Comparison of ENCODE assay signal across 36 cellular contexts in the genomic region with DNA sequence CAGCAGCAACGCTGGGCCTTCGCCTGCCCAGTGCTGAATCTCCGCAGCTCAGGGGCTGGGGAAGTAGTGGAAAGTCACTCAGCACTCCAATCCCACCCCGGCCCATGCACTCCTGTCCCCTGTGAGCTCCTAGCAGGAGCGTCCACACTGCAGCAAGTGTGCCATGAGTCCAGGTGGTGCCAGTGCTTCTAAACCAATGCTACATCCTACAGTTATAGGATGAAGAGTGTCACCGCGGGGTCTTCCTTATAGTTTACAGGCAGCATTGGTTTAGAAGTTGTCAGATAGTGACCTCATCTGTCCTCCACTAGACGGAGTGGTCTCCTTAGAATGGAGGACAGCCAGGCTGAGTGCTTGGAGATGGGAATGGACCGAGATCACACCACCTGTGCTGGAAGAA.
"Had no signal": no experiment of that assay in that cellular context is flagged by ENCODE, and none has a peak within 500 bp of the region (broad histone marks: within the 10 kb centered on the region; RNA-seq: fewer than 3 reads in every experiment).

No MANE protein-coding gene starts in this region.

- H3K27me3 Mint-ChIP-seq: activated CD4-positive, alpha-beta memory T cell treated with anti-CD3 and anti-CD28 coated beads for 36 hours; activated CD4-positive, alpha-beta T cell treated with anti-CD3 and anti-CD28 coated beads for 36 hours; activated CD4-positive, alpha-beta T cell treated with anti-CD3 and anti-CD28 coated beads, Interleukin-2, amount 10 ng/mL, durations not matched to agents 7 days and 5 days; activated CD8-positive, alpha-beta T cell treated with anti-CD3 and anti-CD28 coated beads for 36 hours; activated naive CD8-positive, alpha-beta T cell treated with anti-CD3 and anti-CD28 coated beads for 36 hours; activated T-helper 17 cell treated with anti-CD3 and anti-CD28 coated beads, Interleukin-2, amount 50 U/mL, for 72 hours; brain; central memory CD8-positive, alpha-beta T cell had no signal

- H3K4me1 ChIP-seq: adrenal gland, ascending aorta had no signal

- ATAC-seq: activated CD4-positive, alpha-beta T cell treated with anti-CD3 and anti-CD28 coated beads for 36 hours; activated CD4-positive, CD25-positive, alpha-beta regulatory T cell treated with anti-CD3 and anti-CD28 coated beads, Interleukin-2, amount 50 U/mL, for 24 hours; activated CD8-positive, alpha-beta T cell treated with anti-CD3 and anti-CD28 coated beads for 36 hours; activated naive CD4-positive, alpha-beta T cell treated with anti-CD3 and anti-CD28 coated beads, Interleukin-2, amount 50 U/mL, for 72 hours; activated T-cell treated with anti-CD3 and anti-CD28 coated beads, Interleukin-2, amount 50 U/mL, for 4 hours; activated T-cell treated with anti-CD3 and anti-CD28 coated beads, Interleukin-2, amount 50 U/mL, for 72 hours; activated T-helper 17 cell treated with anti-CD3 and anti-CD28 coated beads, Interleukin-2, amount 50 U/mL, for 72 hours had no signal

- H3K27me3 ChIP-seq: adrenal gland, ascending aorta had no signal

- DNase-seq: activated CD4-positive, alpha-beta memory T cell treated with anti-CD3 and anti-CD28 coated beads for 36 hours; activated CD4-positive, alpha-beta T cell treated with anti-CD3 and anti-CD28 coated beads for 1 hour; activated CD4-positive, alpha-beta T cell treated with anti-CD3 and anti-CD28 coated beads for 36 hours; activated CD4-positive, alpha-beta T cell treated with anti-CD3 and anti-CD28 coated beads for 48 hours; activated CD4-positive, alpha-beta T cell treated with anti-CD3 and anti-CD28 coated beads, Interleukin-2, amount 10 ng/mL, durations not matched to agents 7 days and 5 days; activated CD4-positive, CD25-positive, alpha-beta regulatory T cell; activated CD8-positive, alpha-beta memory T cell treated with anti-CD3 and anti-CD28 coated beads, Interleukin-2, amount 50 U/mL, for 4 hours; activated CD8-positive, alpha-beta T cell treated with anti-CD3 and anti-CD28 coated beads for 36 hours; activated effector memory CD4-positive, alpha-beta T cell treated with anti-CD3 and anti-CD28 coated beads, Interleukin-2, amount 50 U/mL, for 16 hours; activated gamma-delta T cell treated with Interleukin-2 at 50 U/mL for 16 hours; activated naive CD4-positive, alpha-beta T cell; activated naive CD4-positive, alpha-beta T cell treated with anti-CD3 and anti-CD28 coated beads for 36 hours; activated naive CD4-positive, alpha-beta T cell treated with anti-CD3 and anti-CD28 coated beads, Interleukin-2, amount 50 U/mL, for 16 hours; activated naive CD8-positive, alpha-beta T cell treated with anti-CD3 and anti-CD28 coated beads for 36 hours; activated T-cell treated with anti-CD3 and anti-CD28 coated beads for 4 hours; activated T-cell treated with anti-CD3 and anti-CD28 coated beads, Interleukin-2, amount 50 U/mL, for 1 hour; activated T-cell treated with anti-CD3 and anti-CD28 coated beads, Interleukin-2, amount 50 U/mL, for 4 hours; activated T-cell treated with anti-CD3 and anti-CD28 coated beads, Interleukin-2, amount 50 U/mL, for 72 hours; adrenal gland; amniotic stem cell; caudate nucleus; cerebellar nuclear complex; T-helper 1 cell; T-helper 2 cell; T-helper 9 cell had no signal

- H3K36me3 ChIP-seq: adrenal gland, ascending aorta, cardiac muscle cell had no signal

- H3K36me3 Mint-ChIP-seq: activated CD4-positive, alpha-beta memory T cell treated with anti-CD3 and anti-CD28 coated beads for 36 hours; activated naive CD8-positive, alpha-beta T cell treated with anti-CD3 and anti-CD28 coated beads for 36 hours had no signal

- H3K9me3 ChIP-seq: adrenal gland, ascending aorta had no signal

- H3K4me1 Mint-ChIP-seq: activated CD4-positive, alpha-beta T cell treated with anti-CD3 and anti-CD28 coated beads for 36 hours; activated CD4-positive, alpha-beta T cell treated with anti-CD3 and anti-CD28 coated beads, Interleukin-2, amount 10 ng/mL, durations not matched to agents 7 days and 5 days; activated naive CD8-positive, alpha-beta T cell treated with anti-CD3 and anti-CD28 coated beads for 36 hours; activated T-helper 17 cell treated with anti-CD3 and anti-CD28 coated beads, Interleukin-2, amount 50 U/mL, for 72 hours; brain; central memory CD8-positive, alpha-beta T cell had no signal

- H3K4me3 ChIP-seq: adrenal gland, ascending aorta, cardiac muscle cell had no signal

- H3K27ac Mint-ChIP-seq: activated CD4-positive, alpha-beta memory T cell treated with anti-CD3 and anti-CD28 coated beads for 36 hours; activated CD4-positive, alpha-beta T cell treated with anti-CD3 and anti-CD28 coated beads for 36 hours; activated CD4-positive, alpha-beta T cell treated with anti-CD3 and anti-CD28 coated beads, Interleukin-2, amount 10 ng/mL, durations not matched to agents 7 days and 5 days; activated CD8-positive, alpha-beta T cell treated with anti-CD3 and anti-CD28 coated beads for 36 hours; activated naive CD4-positive, alpha-beta T cell treated with anti-CD3 and anti-CD28 coated beads for 36 hours; activated naive CD4-positive, alpha-beta T cell treated with anti-CD3 and anti-CD28 coated beads, Interleukin-2, amount 50 U/mL, for 72 hours; activated naive CD8-positive, alpha-beta T cell treated with anti-CD3 and anti-CD28 coated beads for 36 hours; activated T-cell treated with anti-CD3 and anti-CD28 coated beads, Interleukin-2, amount 50 U/mL, for 72 hours; activated T-helper 1 cell treated with anti-CD3 and anti-CD28 coated beads, Interleukin-12 subunit alpha, Interleukin-12 subunit beta, Interleukin-2, Interleukin-4 antibody, amounts not matched to agents 30 ng/mL and 10 ng/mL and 1 ng/mL, durations not matched to agents 14 hours and 24 hours and 36 hours; activated T-helper 17 cell treated with anti-CD3 and anti-CD28 coated beads, Interleukin-2, amount 50 U/mL, for 72 hours; brain; T-helper 1 cell treated with Interleukin-12 subunit alpha and Interleukin-12 subunit beta and Interleukin-4 antibody, amounts not matched to agents 30 μg/mL and 1 μg/mL, for 36 hours; T-helper 2 cell treated with Interferon-gamma antibody and Interleukin-4, amounts not matched to agents 5 μg/mL and 100 μg/mL, for 36 hours had no signal

- H3K9me3 Mint-ChIP-seq: activated naive CD4-positive, alpha-beta T cell treated with anti-CD3 and anti-CD28 coated beads for 36 hours had no signal

- H3K27ac ChIP-seq: adrenal gland, ascending aorta, cardiac muscle cell, VCaP had no signal

- H3K4me3 Mint-ChIP-seq: activated CD4-positive, alpha-beta memory T cell treated with anti-CD3 and anti-CD28 coated beads for 36 hours; activated CD4-positive, alpha-beta T cell treated with anti-CD3 and anti-CD28 coated beads for 36 hours; activated CD4-positive, alpha-beta T cell treated with anti-CD3 and anti-CD28 coated beads, Interleukin-2, amount 10 ng/mL, durations not matched to agents 7 days and 5 days; activated CD8-positive, alpha-beta T cell treated with anti-CD3 and anti-CD28 coated beads for 36 hours; activated naive CD4-positive, alpha-beta T cell treated with anti-CD3 and anti-CD28 coated beads for 36 hours; activated naive CD8-positive, alpha-beta T cell treated with anti-CD3 and anti-CD28 coated beads for 36 hours; activated T-cell treated with anti-CD3 and anti-CD28 coated beads, Interleukin-2, amount 50 U/mL, for 4 hours; activated T-cell treated with anti-CD3 and anti-CD28 coated beads, Interleukin-2, amount 50 U/mL, for 72 hours; activated T-helper 1 cell treated with anti-CD3 and anti-CD28 coated beads, Interleukin-12 subunit alpha, Interleukin-12 subunit beta, Interleukin-2, Interleukin-4 antibody, amounts not matched to agents 30 ng/mL and 10 ng/mL and 1 ng/mL, durations not matched to agents 14 hours and 24 hours and 36 hours; activated T-helper 17 cell treated with anti-CD3 and anti-CD28 coated beads, Interleukin-2, amount 50 U/mL, for 72 hours; brain; central memory CD8-positive, alpha-beta T cell; T-helper 1 cell treated with Interleukin-12 subunit alpha and Interleukin-12 subunit beta and Interleukin-4 antibody, amounts not matched to agents 30 μg/mL and 1 μg/mL, for 36 hours; T-helper 2 cell treated with Interferon-gamma antibody and Interleukin-4, amounts not matched to agents 5 μg/mL and 100 μg/mL, for 36 hours had no signal
